In genomic region chr3:14699643-14700042, GRCh38 we compare ENCODE assay signal across 18 cellular contexts. TPM values are rescaled to one million over a fixed set of nuclear protein-coding genes. Genes with fewer than 3 reads are reported as not detected.
DNase-seq lines count a peak whose midpoint lies in the region; ATAC-seq and TF ChIP-seq lines count a peak whose summit lies in the region.
"Had no signal": no experiment of that assay in that cellular context is flagged by ENCODE, and none has a peak within 500 bp of the region (broad histone marks: within the 10 kb centered on the region; RNA-seq: fewer than 3 reads in every experiment).

No MANE protein-coding gene starts in this region.

- H3K4me1 Mint-ChIP-seq in mesothelial cell of epicardium, result no peaks in the 10 kb centered on the region
- H3K4me1 Mint-ChIP-seq: CD4-positive, alpha-beta memory T cell had no signal

- intact Hi-C loops in Right ventricle myocardium superior (cut with DNase I), result no loop called here

- H3K27ac ChIP-seq in right atrium auricular region, result no peak overlapping the region
- H3K27ac ChIP-seq: BLaER1 had no signal

- DNase-seq in Right ventricle myocardium superior (peak; percentile 52), right atrium auricular region (ENCODE audit: low spot score) (no peak), fibroblast of villous mesenchyme (ENCODE audit: low read depth) (peak; percentile 11), left lobe of liver (ENCODE audit: low spot score) (no peak), cerebellum (ENCODE audit: low spot score) (no peak), mesothelial cell of epicardium (ENCODE audit: low spot score in 2 of 2, unreplicated experiment in 2 of 2) (no peak), GF-D8 (lab: John Stamatoyannopoulos, UW) (no peak)
- DNase-seq: CD4-positive, alpha-beta memory T cell; KBM-7; MV-4-11; NCI-H1694 treated with DMSO at 0.1 percent for 48 hours; NCI-H2107; NCI-H2227 treated with DMSO at 0.1 percent for 48 hours; NCI-H524; SIG-M5 had no signal

- TF ChIP-seq CTCF in right atrium auricular region (IDR thresholded peaks at IDR 0.05) (no peak), fibroblast of villous mesenchyme (IDR thresholded peaks at IDR 0.05; ENCODE audit: insufficient read depth, low read depth, low read length) (no peak), mesothelial cell of epicardium (IDR thresholded peaks at IDR 0.05; ENCODE audit: unreplicated experiment) (no peak)

- H3K27me3 Mint-ChIP-seq in mesothelial cell of epicardium (ENCODE audit: low read depth), result peaks cover 19% of the 10 kb centered on the region
- H3K27me3 Mint-ChIP-seq: CD4-positive, alpha-beta memory T cell had no signal

- H3K27me3 ChIP-seq in right atrium auricular region, result no peaks in the 10 kb centered on the region
- H3K27me3 ChIP-seq: BLaER1 had no signal

- H3K4me3 Mint-ChIP-seq in mesothelial cell of epicardium, result no peak overlapping the region
- H3K4me3 Mint-ChIP-seq: CD4-positive, alpha-beta memory T cell had no signal

- H3K4me1 ChIP-seq in right atrium auricular region, result no peaks in the 10 kb centered on the region
- H3K4me1 ChIP-seq: BLaER1 had no signal

- H3K9me3 Mint-ChIP-seq in mesothelial cell of epicardium, result peaks cover 5% of the 10 kb centered on the region

- ATAC-seq in Right ventricle myocardium superior (ENCODE audit: poor library complexity) (peak; percentile 90), left lobe of liver (peak; percentile 51)
- ATAC-seq: SK-N-SH treated with all-trans-retinoic acid at 6 μM for 48 hours had no signal

- H3K36me3 ChIP-seq in right atrium auricular region, result no peaks in the 10 kb centered on the region
- H3K36me3 ChIP-seq: BLaER1 had no signal

- no peaks in the 10 kb centered on the region for H3K9me3 ChIP-seq in right atrium auricular region
- H3K9me3 ChIP-seq: BLaER1 had no signal

- no peak overlapping the region for H3K27ac Mint-ChIP-seq in mesothelial cell of epicardium
- H3K27ac Mint-ChIP-seq: CD4-positive, alpha-beta memory T cell had no signal

- H3K4me3 ChIP-seq in right atrium auricular region, result no peak overlapping the region
- H3K4me3 ChIP-seq in fibroblast of villous mesenchyme (ENCODE audit: low read depth, low read length), result no peak overlapping the region
- H3K4me3 ChIP-seq: BLaER1 had no signal

- H3K36me3 Mint-ChIP-seq in mesothelial cell of epicardium, result no peaks in the 10 kb centered on the region

RNA-seq across cellular contexts. Expression of gene C3orf20, which starts 24.7 kb away (rescaled TPM):
- total RNA-seq in Right ventricle myocardium superior (not detected), right atrium auricular region (not detected), fibroblast of villous mesenchyme (under 0.01 TPM in 1 of 2 replicates, not detected in the other), left lobe of liver (0.13 TPM), cerebellum (0.18 TPM), mesothelial cell of epicardium (0.09 to 0.13 TPM (median 0.11 TPM) in 3 replicates)
- total RNA-seq: H4 had no signal

RNA-seq across cellular contexts. Expression of gene CCDC174, which starts 48.1 kb away (rescaled TPM):
- total RNA-seq in Right ventricle myocardium superior (12.6 TPM), right atrium auricular region (10 to 100 TPM in 1 of 2 donors, 1 to 10 TPM in 1; 9.4 to 14.1 TPM), fibroblast of villous mesenchyme (13.8 and 13.9 TPM in 2 replicates), left lobe of liver (6.4 TPM), cerebellum (13.9 TPM), mesothelial cell of epicardium (21.8 to 25.5 TPM (median 22.6 TPM) in 3 replicates)

Comparison
In these comparisons a context has a peak if more than half of its experiments do, and no peak if none do; other contexts are left out.
1. DNase-seq: peak in Right ventricle myocardium superior (single experiment) and fibroblast of villous mesenchyme (single experiment); none in right atrium auricular region (single experiment), left lobe of liver (single experiment), cerebellum (single experiment), mesothelial cell of epicardium (0 of 2) and GF-D8 (single experiment).